ENCODE assay signal across 2 cellular contexts in genomic region chrX:47605024-47605423, GRCh38.
A peak's percentile ranks its signal among the peaks of the same experiment; 100 is the strongest.
TF ChIP-seq lines count a peak whose summit lies in the region.

No MANE protein-coding gene starts in this region.

TF ChIP-seq in GM12878, 131 proteins besides CTCF, POLR2A, EP300 and RAD21:
- TF ChIP-seq BACH1 (IDR thresholded peaks at IDR 0.05; ENCODE audit: borderline replicate concordance), result no peak
- no peak for TF ChIP-seq ZZZ3 (IDR thresholded peaks at IDR 0.05; ENCODE audit: control insufficient read depth, insufficient read length, low read depth)
- TF ChIP-seq ZNF24 (IDR thresholded peaks at IDR 0.05), result no peak
- TF ChIP-seq JUND (IDR thresholded peaks at IDR 0.05; ENCODE audit: low read depth, low read length), result no peak
- no peak for TF ChIP-seq IRF5 (IDR thresholded peaks at IDR 0.05; ENCODE audit: borderline replicate concordance)
- no peak for TF ChIP-seq CHD1 (IDR thresholded peaks at IDR 0.05; ENCODE audit: low read depth, low read length)
- no peak for TF ChIP-seq PKNOX1 (IDR thresholded peaks at IDR 0.05)
- peak; percentile 71 for TF ChIP-seq SPI1 (IDR thresholded peaks at IDR 0.05; ENCODE audit: borderline replicate concordance, insufficient read depth, low read depth, low read length)
TF ChIP-seq in GM12878: peak in this region for 1.

TF ChIP-seq in HEK293T, 16 proteins besides CTCF, POLR2A, EP300 and RAD21:
- no peak for TF ChIP-seq LEF1 (IDR thresholded peaks at IDR 0.05; ENCODE audit: borderline replicate concordance)
- TF ChIP-seq L3MBTL2 (conservative IDR thresholded peaks at IDR 0.05), result no peak
- no peak for TF ChIP-seq ELF4 (IDR thresholded peaks at IDR 0.05)
- no peak for TF ChIP-seq BHLHE40 (IDR thresholded peaks at IDR 0.05; ENCODE audit: borderline replicate concordance)
- TF ChIP-seq PKNOX1 (IDR thresholded peaks at IDR 0.05), result no peak
- TF ChIP-seq FOXM1 (IDR thresholded peaks at IDR 0.05; ENCODE audit: borderline replicate concordance), result no peak
- no peak for TF ChIP-seq FOXK2 (IDR thresholded peaks at IDR 0.05)
- no peak for TF ChIP-seq ARNT (IDR thresholded peaks at IDR 0.05)
- no peak for TF ChIP-seq TARDBP (IDR thresholded peaks at IDR 0.05)
- TF ChIP-seq ZNF384 (IDR thresholded peaks at IDR 0.05), result no peak
- TF ChIP-seq HDGF (IDR thresholded peaks at IDR 0.05; ENCODE audit: borderline replicate concordance), result no peak
- no peak for TF ChIP-seq NFRKB (IDR thresholded peaks at IDR 0.05)
- TF ChIP-seq CTBP1 (IDR thresholded peaks at IDR 0.05; ENCODE audit: borderline replicate concordance), result no peak
- TF ChIP-seq FOXA1 (IDR thresholded peaks at IDR 0.05), result no peak
- no peak for TF ChIP-seq SP1 (IDR thresholded peaks at IDR 0.05)
- no peak for TF ChIP-seq SUZ12 (IDR thresholded peaks at IDR 0.05)
